Comparison of ENCODE assay signal across 12 cellular contexts in genomic region chr10:77386833-77387232, GRCh38.
DNase-seq lines count a peak whose midpoint lies in the region; ATAC-seq and TF ChIP-seq lines count a peak whose summit lies in the region.
"Had no signal": no experiment of that assay in that cellular context is flagged by ENCODE, and none has a peak within 500 bp of the region (broad histone marks: within the 10 kb centered on the region; RNA-seq: fewer than 3 reads in every experiment).

No MANE protein-coding gene starts in this region.

- peaks cover 8 to 61% of the 10 kb centered on the region in 2 donors for H3K4me1 ChIP-seq in ascending aorta

- intact Hi-C loops in ascending aorta (cut with DNase I), result loop anchor here (5.0 kb wide), 2 partner anchors 35 to 85 kb away; no protein-coding TSS in a partner anchor

- no peak for TF ChIP-seq CTCF in ascending aorta (IDR thresholded peaks at IDR 0.05)

- peak overlapping the region; percentile 93 to 94 for H3K27ac ChIP-seq in ascending aorta
- H3K27ac ChIP-seq: SJCRH30 had no signal

- no peaks in the 10 kb centered on the region for H3K9me3 ChIP-seq in ascending aorta
- H3K9me3 ChIP-seq: SJCRH30 had no signal

- H3K36me3 ChIP-seq in ascending aorta, result no peaks in the 10 kb centered on the region
- H3K36me3 ChIP-seq: SJCRH30 had no signal

- no peaks in the 10 kb centered on the region for H3K36me3 Mint-ChIP-seq in stimulated activated naive CD8-positive, alpha-beta T cell treated with anti-CD3 and anti-CD28 coated beads, Interleukin-15, Interleukin-2, amounts not matched to agents 100 ng/mL and 50 ng/mL, for 24 hours (ENCODE audit: low read depth)
- H3K36me3 Mint-ChIP-seq: immature natural killer cell had no signal

- H3K27me3 Mint-ChIP-seq in stimulated activated naive CD8-positive, alpha-beta T cell treated with anti-CD3 and anti-CD28 coated beads, Interleukin-15, Interleukin-2, amounts not matched to agents 100 ng/mL and 50 ng/mL, for 24 hours, result peaks cover 10% of the 10 kb centered on the region

- no peaks in the 10 kb centered on the region for H3K9me3 Mint-ChIP-seq in stimulated activated naive CD8-positive, alpha-beta T cell treated with anti-CD3 and anti-CD28 coated beads, Interleukin-15, Interleukin-2, amounts not matched to agents 100 ng/mL and 50 ng/mL, for 24 hours
- H3K9me3 Mint-ChIP-seq: immature natural killer cell had no signal

- DNase-seq in GM04503 (ENCODE audit: low read depth) (peak; percentile 15), ascending aorta (ENCODE audit: low spot score in 2 of 2) (peak in 1 of 2 donors; percentile 75), glomerular visceral epithelial cell (ENCODE audit: extremely low spot score) (peak; percentile 32), D341Med (ENCODE audit: low spot score) (no peak), activated gamma-delta T cell treated with Interleukin-2 at 50 U/mL for 16 hours (no peak)
- DNase-seq: immature natural killer cell, NCI-H2107, SJCRH30 had no signal

- no peak for ATAC-seq in HG02981 (IDR thresholded peaks at IDR 0.05; ENCODE audit: unreplicated experiment)
- ATAC-seq in GM21723 (IDR thresholded peaks at IDR 0.05; ENCODE audit: unreplicated experiment), result no peak
- ATAC-seq: sciatic nerve had no signal

- peak overlapping the region; percentile 42 for H3K27ac Mint-ChIP-seq in stimulated activated naive CD8-positive, alpha-beta T cell treated with anti-CD3 and anti-CD28 coated beads, Interleukin-15, Interleukin-2, amounts not matched to agents 100 ng/mL and 50 ng/mL, for 24 hours

- peaks cover 18% of the 10 kb centered on the region for H3K4me1 Mint-ChIP-seq in stimulated activated naive CD8-positive, alpha-beta T cell treated with anti-CD3 and anti-CD28 coated beads, Interleukin-15, Interleukin-2, amounts not matched to agents 100 ng/mL and 50 ng/mL, for 24 hours (ENCODE audit: low read depth)

- no peak overlapping the region for H3K4me3 ChIP-seq in ascending aorta
- H3K4me3 ChIP-seq: SJCRH30 had no signal

- H3K4me3 Mint-ChIP-seq in stimulated activated naive CD8-positive, alpha-beta T cell treated with anti-CD3 and anti-CD28 coated beads, Interleukin-15, Interleukin-2, amounts not matched to agents 100 ng/mL and 50 ng/mL, for 24 hours, result peak overlapping the region; percentile 23

- H3K27me3 ChIP-seq in ascending aorta, result no peaks in the 10 kb centered on the region
- H3K27me3 ChIP-seq: SJCRH30 had no signal

Comparison
In these comparisons a context has a peak if more than half of its experiments do, and no peak if none do; other contexts are left out.
1. DNase-seq: peak in GM04503 (single experiment) and glomerular visceral epithelial cell (single experiment); none in D341Med (single experiment) and activated gamma-delta T cell treated with Interleukin-2 at 50 U/mL for 16 hours (single experiment).